ENCODE assay signal across 1 cellular context in the genomic region with DNA sequence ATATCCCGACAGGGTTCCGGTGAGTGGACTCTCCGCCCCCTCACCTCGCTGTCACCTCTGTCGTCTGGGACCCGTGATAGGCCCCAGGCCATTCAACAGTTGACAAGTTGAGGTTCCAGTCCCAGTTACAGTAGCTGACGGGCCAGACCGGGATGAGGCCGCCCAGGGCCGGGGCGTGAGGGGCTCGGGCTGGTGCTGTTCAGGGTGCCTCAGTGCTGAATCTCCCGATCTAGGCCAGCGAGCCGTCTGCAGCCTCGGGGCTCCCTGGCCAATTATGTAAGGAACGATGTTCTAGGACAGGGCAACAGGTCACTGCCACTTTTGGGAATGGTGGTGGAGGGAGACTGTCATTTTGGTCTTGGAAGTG.
TF ChIP-seq lines count a peak whose summit lies in the region.

No MANE protein-coding gene starts in this region.

TF ChIP-seq in K562, 482 proteins besides CTCF, POLR2A, EP300 and RAD21:
- TF ChIP-seq HDAC1 (IDR thresholded peaks at IDR 0.05) (peak in 1 of 2 experiments; percentile 38; a peak in 2 of 4 replicates), SAP30 (IDR thresholded peaks at IDR 0.05; ENCODE audit: borderline replicate concordance, insufficient read depth, low read depth, low read length, poor library complexity, severe bottlenecking) (peak; percentile 66), ZBTB7A (IDR thresholded peaks at IDR 0.05; ENCODE audit: borderline replicate concordance, control insufficient read depth, low read depth, low read length) (peak; percentile 81; the same call in 1 of the 2 replicates), BRCA1 (IDR thresholded peaks at IDR 0.05) (no peak), BRCA1 (CRISPR knock-in tag; IDR thresholded peaks at IDR 0.05) (no peak), ELF4 (CRISPR knock-in tag; IDR thresholded peaks at IDR 0.05) (no peak), PRMT5 (CRISPR knock-in tag; IDR thresholded peaks at IDR 0.05) (no peak), ZBED1 (IDR thresholded peaks at IDR 0.05) (peak; percentile 98), NEUROD1 (IDR thresholded peaks at IDR 0.05; ENCODE audit: borderline replicate concordance, low read depth, low read length, partially characterized antibody) (no peak), CREBBP (IDR thresholded peaks at IDR 0.05; ENCODE audit: low read depth, low read length) (no peak), CBFB (CRISPR knock-in tag; IDR thresholded peaks at IDR 0.05) (no peak), EGR1 (conservative IDR thresholded peaks at IDR 0.05) (peak; percentile 67), PCBP1 (IDR thresholded peaks at IDR 0.05; ENCODE audit: low read depth, low read length, poor library complexity, severe bottlenecking) (peak; percentile 1), ZFP36 (IDR thresholded peaks at IDR 0.05; ENCODE audit: low read depth, low read length, partially characterized antibody) (no peak), SIN3A (IDR thresholded peaks at IDR 0.05; ENCODE audit: borderline replicate concordance in 2 of 2, control insufficient read depth in 1 of 2, low read depth in 2 of 2, low read length in 2 of 2) (peak; percentile 63 to 85; a peak in 3 of 4 replicates), TRIM28 (IDR thresholded peaks at IDR 0.05) (no peak), EHMT2 (IDR thresholded peaks at IDR 0.05) (peak; percentile 77; the same call in 1 of the 2 replicates), ZNF347 (CRISPR knock-in tag; IDR thresholded peaks at IDR 0.05; ENCODE audit: low read depth) (no peak), KDM5B (IDR thresholded peaks at IDR 0.05; ENCODE audit: insufficient replicate concordance, low read depth, low read length) (peak; percentile 18), ELF2 (CRISPR knock-in tag; IDR thresholded peaks at IDR 0.05) (no peak), MIER1 (IDR thresholded peaks at IDR 0.05; ENCODE audit: low read depth) (peak; percentile 71; the same call in 1 of the 2 replicates), GTF2A2 (tag; IDR thresholded peaks at IDR 0.05) (no peak), SMARCA5 (IDR thresholded peaks at IDR 0.05) (no peak), ARID2 (IDR thresholded peaks at IDR 0.05) (no peak)
- TF ChIP-seq, protein P1, sequence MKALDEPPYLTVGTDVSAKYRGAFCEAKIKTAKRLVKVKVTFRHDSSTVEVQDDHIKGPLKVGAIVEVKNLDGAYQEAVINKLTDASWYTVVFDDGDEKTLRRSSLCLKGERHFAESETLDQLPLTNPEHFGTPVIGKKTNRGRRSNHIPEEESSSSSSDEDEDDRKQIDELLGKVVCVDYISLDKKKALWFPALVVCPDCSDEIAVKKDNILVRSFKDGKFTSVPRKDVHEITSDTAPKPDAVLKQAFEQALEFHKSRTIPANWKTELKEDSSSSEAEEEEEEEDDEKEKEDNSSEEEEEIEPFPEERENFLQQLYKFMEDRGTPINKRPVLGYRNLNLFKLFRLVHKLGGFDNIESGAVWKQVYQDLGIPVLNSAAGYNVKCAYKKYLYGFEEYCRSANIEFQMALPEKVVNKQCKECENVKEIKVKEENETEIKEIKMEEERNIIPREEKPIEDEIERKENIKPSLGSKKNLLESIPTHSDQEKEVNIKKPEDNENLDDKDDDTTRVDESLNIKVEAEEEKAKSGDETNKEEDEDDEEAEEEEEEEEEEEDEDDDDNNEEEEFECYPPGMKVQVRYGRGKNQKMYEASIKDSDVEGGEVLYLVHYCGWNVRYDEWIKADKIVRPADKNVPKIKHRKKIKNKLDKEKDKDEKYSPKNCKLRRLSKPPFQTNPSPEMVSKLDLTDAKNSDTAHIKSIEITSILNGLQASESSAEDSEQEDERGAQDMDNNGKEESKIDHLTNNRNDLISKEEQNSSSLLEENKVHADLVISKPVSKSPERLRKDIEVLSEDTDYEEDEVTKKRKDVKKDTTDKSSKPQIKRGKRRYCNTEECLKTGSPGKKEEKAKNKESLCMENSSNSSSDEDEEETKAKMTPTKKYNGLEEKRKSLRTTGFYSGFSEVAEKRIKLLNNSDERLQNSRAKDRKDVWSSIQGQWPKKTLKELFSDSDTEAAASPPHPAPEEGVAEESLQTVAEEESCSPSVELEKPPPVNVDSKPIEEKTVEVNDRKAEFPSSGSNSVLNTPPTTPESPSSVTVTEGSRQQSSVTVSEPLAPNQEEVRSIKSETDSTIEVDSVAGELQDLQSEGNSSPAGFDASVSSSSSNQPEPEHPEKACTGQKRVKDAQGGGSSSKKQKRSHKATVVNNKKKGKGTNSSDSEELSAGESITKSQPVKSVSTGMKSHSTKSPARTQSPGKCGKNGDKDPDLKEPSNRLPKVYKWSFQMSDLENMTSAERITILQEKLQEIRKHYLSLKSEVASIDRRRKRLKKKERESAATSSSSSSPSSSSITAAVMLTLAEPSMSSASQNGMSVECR (CRISPR knock-in tag; IDR thresholded peaks at IDR 0.05), result peak; percentile 41
- TF ChIP-seq, protein P2, sequence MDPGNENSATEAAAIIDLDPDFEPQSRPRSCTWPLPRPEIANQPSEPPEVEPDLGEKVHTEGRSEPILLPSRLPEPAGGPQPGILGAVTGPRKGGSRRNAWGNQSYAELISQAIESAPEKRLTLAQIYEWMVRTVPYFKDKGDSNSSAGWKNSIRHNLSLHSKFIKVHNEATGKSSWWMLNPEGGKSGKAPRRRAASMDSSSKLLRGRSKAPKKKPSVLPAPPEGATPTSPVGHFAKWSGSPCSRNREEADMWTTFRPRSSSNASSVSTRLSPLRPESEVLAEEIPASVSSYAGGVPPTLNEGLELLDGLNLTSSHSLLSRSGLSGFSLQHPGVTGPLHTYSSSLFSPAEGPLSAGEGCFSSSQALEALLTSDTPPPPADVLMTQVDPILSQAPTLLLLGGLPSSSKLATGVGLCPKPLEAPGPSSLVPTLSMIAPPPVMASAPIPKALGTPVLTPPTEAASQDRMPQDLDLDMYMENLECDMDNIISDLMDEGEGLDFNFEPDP (CRISPR knock-in tag; IDR thresholded peaks at IDR 0.05), result no peak
- TF ChIP-seq, protein P3, sequence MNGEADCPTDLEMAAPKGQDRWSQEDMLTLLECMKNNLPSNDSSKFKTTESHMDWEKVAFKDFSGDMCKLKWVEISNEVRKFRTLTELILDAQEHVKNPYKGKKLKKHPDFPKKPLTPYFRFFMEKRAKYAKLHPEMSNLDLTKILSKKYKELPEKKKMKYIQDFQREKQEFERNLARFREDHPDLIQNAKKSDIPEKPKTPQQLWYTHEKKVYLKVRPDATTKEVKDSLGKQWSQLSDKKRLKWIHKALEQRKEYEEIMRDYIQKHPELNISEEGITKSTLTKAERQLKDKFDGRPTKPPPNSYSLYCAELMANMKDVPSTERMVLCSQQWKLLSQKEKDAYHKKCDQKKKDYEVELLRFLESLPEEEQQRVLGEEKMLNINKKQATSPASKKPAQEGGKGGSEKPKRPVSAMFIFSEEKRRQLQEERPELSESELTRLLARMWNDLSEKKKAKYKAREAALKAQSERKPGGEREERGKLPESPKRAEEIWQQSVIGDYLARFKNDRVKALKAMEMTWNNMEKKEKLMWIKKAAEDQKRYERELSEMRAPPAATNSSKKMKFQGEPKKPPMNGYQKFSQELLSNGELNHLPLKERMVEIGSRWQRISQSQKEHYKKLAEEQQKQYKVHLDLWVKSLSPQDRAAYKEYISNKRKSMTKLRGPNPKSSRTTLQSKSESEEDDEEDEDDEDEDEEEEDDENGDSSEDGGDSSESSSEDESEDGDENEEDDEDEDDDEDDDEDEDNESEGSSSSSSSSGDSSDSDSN (IDR thresholded peaks at IDR 0.05; ENCODE audit: borderline replicate concordance in 1 of 2, low read depth in 2 of 2, low read length in 2 of 2), result 0 out of 4 replicates have a peak, but pooled peaks of 1 of the 2 experiments have one; percentile 42
- TF ChIP-seq, protein P4, sequence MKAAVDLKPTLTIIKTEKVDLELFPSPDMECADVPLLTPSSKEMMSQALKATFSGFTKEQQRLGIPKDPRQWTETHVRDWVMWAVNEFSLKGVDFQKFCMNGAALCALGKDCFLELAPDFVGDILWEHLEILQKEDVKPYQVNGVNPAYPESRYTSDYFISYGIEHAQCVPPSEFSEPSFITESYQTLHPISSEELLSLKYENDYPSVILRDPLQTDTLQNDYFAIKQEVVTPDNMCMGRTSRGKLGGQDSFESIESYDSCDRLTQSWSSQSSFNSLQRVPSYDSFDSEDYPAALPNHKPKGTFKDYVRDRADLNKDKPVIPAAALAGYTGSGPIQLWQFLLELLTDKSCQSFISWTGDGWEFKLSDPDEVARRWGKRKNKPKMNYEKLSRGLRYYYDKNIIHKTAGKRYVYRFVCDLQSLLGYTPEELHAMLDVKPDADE (conservative IDR thresholded peaks at IDR 0.05; ENCODE audit: control insufficient read depth, low read depth, low read length), result 0 out of 2 replicates have a peak, but pooled peaks have one; percentile 8
- TF ChIP-seq, protein P5, sequence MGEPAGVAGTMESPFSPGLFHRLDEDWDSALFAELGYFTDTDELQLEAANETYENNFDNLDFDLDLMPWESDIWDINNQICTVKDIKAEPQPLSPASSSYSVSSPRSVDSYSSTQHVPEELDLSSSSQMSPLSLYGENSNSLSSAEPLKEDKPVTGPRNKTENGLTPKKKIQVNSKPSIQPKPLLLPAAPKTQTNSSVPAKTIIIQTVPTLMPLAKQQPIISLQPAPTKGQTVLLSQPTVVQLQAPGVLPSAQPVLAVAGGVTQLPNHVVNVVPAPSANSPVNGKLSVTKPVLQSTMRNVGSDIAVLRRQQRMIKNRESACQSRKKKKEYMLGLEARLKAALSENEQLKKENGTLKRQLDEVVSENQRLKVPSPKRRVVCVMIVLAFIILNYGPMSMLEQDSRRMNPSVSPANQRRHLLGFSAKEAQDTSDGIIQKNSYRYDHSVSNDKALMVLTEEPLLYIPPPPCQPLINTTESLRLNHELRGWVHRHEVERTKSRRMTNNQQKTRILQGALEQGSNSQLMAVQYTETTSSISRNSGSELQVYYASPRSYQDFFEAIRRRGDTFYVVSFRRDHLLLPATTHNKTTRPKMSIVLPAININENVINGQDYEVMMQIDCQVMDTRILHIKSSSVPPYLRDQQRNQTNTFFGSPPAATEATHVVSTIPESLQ (CRISPR knock-in tag; IDR thresholded peaks at IDR 0.05), result no peak
- TF ChIP-seq, protein P6, sequence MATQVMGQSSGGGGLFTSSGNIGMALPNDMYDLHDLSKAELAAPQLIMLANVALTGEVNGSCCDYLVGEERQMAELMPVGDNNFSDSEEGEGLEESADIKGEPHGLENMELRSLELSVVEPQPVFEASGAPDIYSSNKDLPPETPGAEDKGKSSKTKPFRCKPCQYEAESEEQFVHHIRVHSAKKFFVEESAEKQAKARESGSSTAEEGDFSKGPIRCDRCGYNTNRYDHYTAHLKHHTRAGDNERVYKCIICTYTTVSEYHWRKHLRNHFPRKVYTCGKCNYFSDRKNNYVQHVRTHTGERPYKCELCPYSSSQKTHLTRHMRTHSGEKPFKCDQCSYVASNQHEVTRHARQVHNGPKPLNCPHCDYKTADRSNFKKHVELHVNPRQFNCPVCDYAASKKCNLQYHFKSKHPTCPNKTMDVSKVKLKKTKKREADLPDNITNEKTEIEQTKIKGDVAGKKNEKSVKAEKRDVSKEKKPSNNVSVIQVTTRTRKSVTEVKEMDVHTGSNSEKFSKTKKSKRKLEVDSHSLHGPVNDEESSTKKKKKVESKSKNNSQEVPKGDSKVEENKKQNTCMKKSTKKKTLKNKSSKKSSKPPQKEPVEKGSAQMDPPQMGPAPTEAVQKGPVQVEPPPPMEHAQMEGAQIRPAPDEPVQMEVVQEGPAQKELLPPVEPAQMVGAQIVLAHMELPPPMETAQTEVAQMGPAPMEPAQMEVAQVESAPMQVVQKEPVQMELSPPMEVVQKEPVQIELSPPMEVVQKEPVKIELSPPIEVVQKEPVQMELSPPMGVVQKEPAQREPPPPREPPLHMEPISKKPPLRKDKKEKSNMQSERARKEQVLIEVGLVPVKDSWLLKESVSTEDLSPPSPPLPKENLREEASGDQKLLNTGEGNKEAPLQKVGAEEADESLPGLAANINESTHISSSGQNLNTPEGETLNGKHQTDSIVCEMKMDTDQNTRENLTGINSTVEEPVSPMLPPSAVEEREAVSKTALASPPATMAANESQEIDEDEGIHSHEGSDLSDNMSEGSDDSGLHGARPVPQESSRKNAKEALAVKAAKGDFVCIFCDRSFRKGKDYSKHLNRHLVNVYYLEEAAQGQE (CRISPR knock-in tag; IDR thresholded peaks at IDR 0.05; ENCODE audit: low read depth), result peak; percentile 90
- TF ChIP-seq, protein P7, sequence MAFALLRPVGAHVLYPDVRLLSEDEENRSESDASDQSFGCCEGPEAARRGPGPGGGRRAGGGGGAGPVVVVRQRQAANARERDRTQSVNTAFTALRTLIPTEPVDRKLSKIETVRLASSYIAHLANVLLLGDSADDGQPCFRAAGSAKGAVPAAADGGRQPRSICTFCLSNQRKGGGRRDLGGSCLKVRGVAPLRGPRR (CRISPR knock-in tag; IDR thresholded peaks at IDR 0.05), result no peak
